ENCODE assay signal across 8 cellular contexts in genomic region chr9:127803507-127804352, GRCh38. TPM values are rescaled to one million over a fixed set of nuclear protein-coding genes. Genes with fewer than 3 reads are reported as not detected.
DNase-seq lines count a peak whose midpoint lies in the region; ATAC-seq, FAIRE-seq and TF ChIP-seq lines count a peak whose summit lies in the region.

No MANE protein-coding gene starts in this region.

- H3K36me3 ChIP-seq in OCI-LY1 (ENCODE audit: insufficient read depth, low read length) (peaks cover 31% of the 10 kb centered on the region), mammary epithelial cell (ENCODE audit: insufficient read depth, low read length) (peaks cover 2% of the 10 kb centered on the region), HepG2 (replicated peaks in 1 of 2; ENCODE audit: control insufficient read depth in 1 of 2, insufficient read depth in 2 of 2, low read length in 2 of 2) (peaks cover 8 to 24% of the 10 kb centered on the region in 2 experiments; a peak in 4 of 5 replicates), testis (ENCODE audit: low read depth, missing control alignments) (no peaks in the 10 kb centered on the region)

- TF ChIP-seq CTCF in OCI-LY1 (IDR thresholded peaks at IDR 0.05; ENCODE audit: low read length) (no peak), mammary epithelial cell (conservative IDR thresholded peaks at IDR 0.05 in 1 of 2, IDR thresholded peaks at IDR 0.05 in 1 of 2; ENCODE audit: extremely low read depth in 1 of 2, insufficient read depth in 1 of 2, low read depth in 1 of 2, low read length in 2 of 2) (no peak), HepG2 (CRISPR knock-in tag; IDR thresholded peaks at IDR 0.05) (no peak), testis (IDR thresholded peaks at IDR 0.05) (no peak)

- FAIRE-seq in HepG2 (lab: Jason Lieb, UNC), result no peak

- no peak for TF ChIP-seq EP300 in HepG2 (IDR thresholded peaks at IDR 0.05; ENCODE audit: low read depth in 2 of 2, low read length in 2 of 2)
- no peak for TF ChIP-seq EP300 in HepG2 (CRISPR knock-in tag; IDR thresholded peaks at IDR 0.05; ENCODE audit: borderline replicate concordance)

- in situ Hi-C loops in mammary epithelial cell (cut with MboI; ENCODE audit: low sequenced_read_pairs in 2 of 2) (no loop called here), HepG2 (cut with HindIII; ENCODE audit: extremely low pct_ligation_motif_present, low pct_unique_long_range_greater_than_20kb) (no loop called here)

- H3K4me2 ChIP-seq in OCI-LY1 (ENCODE audit: low read length), result peak overlapping the region; percentile 99
- H3K4me2 ChIP-seq in mammary epithelial cell (ENCODE audit: insufficient read depth, low read depth, low read length), result peak overlapping the region; percentile 88
- peak overlapping the region; percentile 97 for H3K4me2 ChIP-seq in HepG2 (ENCODE audit: low read depth, low read length)

- peak overlapping the region; percentile 100 for H3K4me3 ChIP-seq in OCI-LY1 (ENCODE audit: low read depth, low read length, poor library complexity, severe bottlenecking)
- H3K4me3 ChIP-seq in mammary epithelial cell (replicated peaks in 1 of 3; ENCODE audit: insufficient read depth in 1 of 3, low read depth in 2 of 3, low read length in 3 of 3), result peak overlapping the region; percentile 72 to 93 (median 77)
- H3K4me3 ChIP-seq in HepG2 (replicated peaks in 1 of 3; ENCODE audit: insufficient read depth in 1 of 3, low read depth in 2 of 3, low read length in 3 of 3), result peak overlapping the region; percentile 78 to 93 (median 84)
- H3K4me3 ChIP-seq in testis, result peak overlapping the region; percentile 74 to 78

- intact Hi-C loops in mammary epithelial cell (cut with micrococcal nuclease), result loop anchor here (5.0 kb wide), 3 partner anchors 49 to 114 kb away; partner anchors contain the start of genes ENG and ST6GALNAC4
- intact Hi-C loops in HepG2 (cut with micrococcal nuclease; ENCODE audit: unreplicated experiment), result loop anchor here (2.0 to 5.0 kb wide), 2 partner anchors 69 to 114 kb away; partner anchors contain the start of genes ST6GALNAC4 and TOR2A
- intact Hi-C loops in testis (cut with DNase I; ENCODE audit: low total_unique reads), result no loop called here

- DNase-seq in NCI-H146 (lab: John Stamatoyannopoulos, UW) (peak; percentile 2), NCI-H146 treated with DMSO at 0.1 percent for 48 hours (lab: John Stamatoyannopoulos, UW; ENCODE audit: unreplicated experiment) (no peak), mammary epithelial cell (peak; percentile 86), HepG2 (ENCODE audit: low spot score) (no peak), testis (no peak), COR-L47 (lab: John Stamatoyannopoulos, UW) (no peak)

- peak overlapping the region; percentile 100 for H3K9ac ChIP-seq in OCI-LY1 (ENCODE audit: low read length)
- H3K9ac ChIP-seq in mammary epithelial cell (ENCODE audit: insufficient read depth, low read length), result peak overlapping the region; percentile 100
- peak overlapping the region; percentile 90 for H3K9ac ChIP-seq in HepG2 (ENCODE audit: insufficient read depth, low read depth, low read length)

- TF ChIP-seq RAD21 in HepG2 (CRISPR knock-in tag; IDR thresholded peaks at IDR 0.05), result no peak

- dilution Hi-C loops in mammary epithelial cell (cut with HindIII; ENCODE audit: low sequenced_read_pairs), result no loop called here

- H3K79me2 ChIP-seq in OCI-LY1 (ENCODE audit: insufficient read depth, low read length), result peaks cover 8% of the 10 kb centered on the region; the same call in 1 of the 2 replicates
- H3K79me2 ChIP-seq in mammary epithelial cell (ENCODE audit: insufficient read depth, low read length), result peaks cover 42% of the 10 kb centered on the region
- H3K79me2 ChIP-seq in HepG2 (ENCODE audit: insufficient read depth, low read length), result peaks cover 15% of the 10 kb centered on the region

- ATAC-seq in HepG2 (peak; percentile 2; the same call in 2 of the 3 replicates), HG02759 (IDR thresholded peaks at IDR 0.05; ENCODE audit: unreplicated experiment) (no peak)

- H3K9me3 ChIP-seq in OCI-LY1 (ENCODE audit: low read length), result no peaks in the 10 kb centered on the region
- no peaks in the 10 kb centered on the region for H3K9me3 ChIP-seq in mammary epithelial cell (replicated peaks; ENCODE audit: insufficient read depth, low read length)
- H3K9me3 ChIP-seq in HepG2 (ENCODE audit: low read length), result no peaks in the 10 kb centered on the region
- no peaks in the 10 kb centered on the region for H3K9me3 ChIP-seq in testis

- H4K20me1 ChIP-seq in OCI-LY1 (ENCODE audit: insufficient read depth, low read length) (no peaks in the 10 kb centered on the region), mammary epithelial cell (ENCODE audit: insufficient read depth, low read length) (no peaks in the 10 kb centered on the region), HepG2 (ENCODE audit: insufficient read depth, low read length) (no peaks in the 10 kb centered on the region; the same call in 1 of the 2 replicates)

- BruUV-seq in mammary epithelial cell (replicated peaks; lab: Mats Ljungman, UMichigan) (TSS peak; percentile 92), HepG2 (replicated peaks; lab: Mats Ljungman, UMichigan) (TSS peak; percentile 62)

- CTCF ChIA-PET in mammary epithelial cell (lab: Charles Lee; ENCODE audit: low non-redundant PET) (no interaction called here), HepG2 (lab: Yijun Ruan, JAX; ENCODE audit: low intra/inter-chr PET ratio, low total read pairs) (interaction anchor here (1.7 kb wide), 1 partner anchor 22 kb away, joined by 3 read pairs; no protein-coding TSS in a partner anchor)

- POLR2A ChIA-PET in HepG2 (lab: Yijun Ruan, JAX), result interaction anchor here (0.7 to 1.2 kb wide), 5 partner anchors 11 to 118 kb away, joined by 3 to 5 read pairs (median 5); partner anchors contain the start of gene CDK9

- WGBS in mammary epithelial cell (ENCODE audit: low coverage, missing lambda C conversion rate), result 27% methylated on average over 17 of the region's 18 CpGs
- 24% methylated on average over 5 of the region's 18 CpGs for WGBS in HepG2 (ENCODE audit: low lambda C conversion rate)
- WGBS in testis, 2 donors, result 24 to 47% methylated on average over 12 to 18 of the region's 18 CpGs

- H3K9me2 ChIP-seq in OCI-LY1 (ENCODE audit: low read depth, low read length), result no peaks in the 10 kb centered on the region

- TF ChIP-seq POLR2A in HepG2 (IDR thresholded peaks at IDR 0.05; ENCODE audit: insufficient read depth in 1 of 2, low read depth in 2 of 2, low read length in 2 of 2) (no peak; a peak in 1 of 4 replicates), testis (IDR thresholded peaks at IDR 0.05) (no peak)

- H3K27ac ChIP-seq in OCI-LY1 (ENCODE audit: low read depth, low read length, poor library complexity, severe bottlenecking) (peak overlapping the region; percentile 74), mammary epithelial cell (ENCODE audit: insufficient read depth, low read depth, low read length) (peak overlapping the region; percentile 98), HepG2 (ENCODE audit: extremely low read length, insufficient read depth, low read length) (peak overlapping the region; percentile 86), testis (peak overlapping the region; percentile 65 to 90)

- peaks cover 20% of the 10 kb centered on the region for H3K4me1 ChIP-seq in OCI-LY1 (ENCODE audit: insufficient read depth, low read length, severe bottlenecking)
- peaks cover 25% of the 10 kb centered on the region for H3K4me1 ChIP-seq in mammary epithelial cell (ENCODE audit: insufficient read depth, low read length)
- H3K4me1 ChIP-seq in HepG2 (ENCODE audit: insufficient read depth, low read length), result peaks cover 36% of the 10 kb centered on the region
- H3K4me1 ChIP-seq in testis, result peaks cover 13% of the 10 kb centered on the region

- H2AFZ ChIP-seq in OCI-LY1 (ENCODE audit: low read length) (no peak overlapping the region), mammary epithelial cell (ENCODE audit: low read depth, low read length) (peak overlapping the region; percentile 72), HepG2 (ENCODE audit: low read length) (no peak overlapping the region)

- H3K27me3 ChIP-seq in OCI-LY1 (ENCODE audit: insufficient read depth, low read length) (no peaks in the 10 kb centered on the region), mammary epithelial cell (ENCODE audit: insufficient read depth, low read length) (no peaks in the 10 kb centered on the region), HepG2 (ENCODE audit: control insufficient read depth in 1 of 2, insufficient read depth in 2 of 2, low read length in 2 of 2) (no peaks in the 10 kb centered on the region; a peak in 1 of 5 replicates), testis (no peaks in the 10 kb centered on the region)

- H3F3A ChIP-seq in OCI-LY1 (ENCODE audit: insufficient read depth, low read length), result no peaks in the 10 kb centered on the region

RNA-seq across cellular contexts. Expression of gene FPGS, which starts 1.0 kb away (rescaled TPM):
- total RNA-seq in mammary epithelial cell (10 to 100 TPM; 59.5 to 85.8 TPM), HepG2 (2016; rRNA removed; fragmentation: Illumina TruSeq; extraction: Trizol) (20.3 and 35.6 TPM in 2 replicates), testis (100 to 1,000 TPM in 1 of 2 donors, 10 to 100 TPM in 1; 99.3 to 105 TPM)
- polyA plus RNA-seq in mammary epithelial cell (56.0 TPM), HepG2 (2011; rRNA removed) (36.8 and 41.3 TPM in 2 replicates), testis (ENCODE audit: insufficient read depth, low read depth, low replicate concordance) (37.9 TPM)
- 43.0 TPM for polyA minus RNA-seq in mammary epithelial cell
- 7.4 and 10.3 TPM in 2 replicates for total RNA-seq in HepG2 (2016; cell fraction: cytosol; rRNA removed; fragmentation: Illumina TruSeq; extraction: Trizol; ENCODE audit: low read depth)
- total RNA-seq in HepG2 (2016; cell fraction: insoluble cytoplasmic fraction; rRNA removed; fragmentation: Illumina TruSeq; extraction: Trizol), result 18.5 and 37.2 TPM in 2 replicates
- 18.1 and 18.9 TPM in 2 replicates for total RNA-seq in HepG2 (2016; cell fraction: membrane; rRNA removed; fragmentation: Illumina TruSeq; extraction: Trizol)
- 26.8 and 31.7 TPM in 2 replicates for total RNA-seq in HepG2 (2016; cell fraction: nucleus; rRNA removed; fragmentation: Illumina TruSeq; extraction: Trizol)
- polyA plus RNA-seq in HepG2 (2011; cell fraction: cytosol; rRNA removed), result 20.2 and 34.2 TPM in 2 replicates
- 102 and 128 TPM in 2 replicates for polyA plus RNA-seq in HepG2 (2011; cell fraction: nucleus; rRNA removed)
- 16.9 and 23.2 TPM in 2 replicates for polyA plus RNA-seq in HepG2 (2012)
- polyA plus RNA-seq in HepG2 (2016; cell fraction: cytosol; fragmentation: Illumina TruSeq; extraction: Trizol; ENCODE audit: low read depth), result 8.3 and 9.4 TPM in 2 replicates
- 21.4 and 32.6 TPM in 2 replicates for polyA plus RNA-seq in HepG2 (2016; cell fraction: insoluble cytoplasmic fraction; fragmentation: Illumina TruSeq; extraction: Trizol; ENCODE audit: low read depth)
- polyA plus RNA-seq in HepG2 (2016; cell fraction: membrane; fragmentation: Illumina TruSeq; extraction: Trizol; ENCODE audit: low read depth), result 12.8 and 13.0 TPM in 2 replicates
- polyA plus RNA-seq in HepG2 (2016; cell fraction: nucleus; fragmentation: Illumina TruSeq; extraction: Trizol; ENCODE audit: insufficient read depth, low read depth), result 68.3 and 83.1 TPM in 2 replicates
- polyA minus RNA-seq in HepG2 (2011; rRNA and poly(A)+ RNA removed; ENCODE audit: low replicate concordance), result 71.8 and 195 TPM in 2 replicates
- 13.5 and 19.9 TPM in 2 replicates for polyA minus RNA-seq in HepG2 (2011; cell fraction: cytosol; rRNA and poly(A)+ RNA removed)
- 25.4 and 26.6 TPM in 2 replicates for polyA minus RNA-seq in HepG2 (2011; cell fraction: nucleus; rRNA and poly(A)+ RNA removed)

RNA-seq across cellular contexts. Expression of gene CDK9, which starts 17.9 kb away (rescaled TPM):
- 10 to 100 TPM; 63.5 to 71.6 TPM for total RNA-seq in mammary epithelial cell
- 73.8 TPM for polyA plus RNA-seq in mammary epithelial cell
- 66.3 TPM for polyA minus RNA-seq in mammary epithelial cell
- 16.8 TPM in 2 replicates for total RNA-seq in HepG2 (2016; rRNA removed; fragmentation: Illumina TruSeq; extraction: Trizol)
- 5.3 and 6.3 TPM in 2 replicates for total RNA-seq in HepG2 (2016; cell fraction: cytosol; rRNA removed; fragmentation: Illumina TruSeq; extraction: Trizol; ENCODE audit: low read depth)
- total RNA-seq in HepG2 (2016; cell fraction: insoluble cytoplasmic fraction; rRNA removed; fragmentation: Illumina TruSeq; extraction: Trizol), result 14.3 and 15.5 TPM in 2 replicates
- total RNA-seq in HepG2 (2016; cell fraction: membrane; rRNA removed; fragmentation: Illumina TruSeq; extraction: Trizol), result 13.1 and 13.7 TPM in 2 replicates
- total RNA-seq in HepG2 (2016; cell fraction: nucleus; rRNA removed; fragmentation: Illumina TruSeq; extraction: Trizol), result 13.7 and 14.2 TPM in 2 replicates
- 21.5 and 26.1 TPM in 2 replicates for polyA plus RNA-seq in HepG2 (2011; rRNA removed)
- polyA plus RNA-seq in HepG2 (2011; cell fraction: cytosol; rRNA removed), result 16.1 and 24.8 TPM in 2 replicates
- 85.3 and 97.2 TPM in 2 replicates for polyA plus RNA-seq in HepG2 (2011; cell fraction: nucleus; rRNA removed)
- polyA plus RNA-seq in HepG2 (2012), result 18.5 and 23.5 TPM in 2 replicates
- 7.2 and 7.8 TPM in 2 replicates for polyA plus RNA-seq in HepG2 (2016; cell fraction: cytosol; fragmentation: Illumina TruSeq; extraction: Trizol; ENCODE audit: low read depth)
- 21.4 and 33.5 TPM in 2 replicates for polyA plus RNA-seq in HepG2 (2016; cell fraction: insoluble cytoplasmic fraction; fragmentation: Illumina TruSeq; extraction: Trizol; ENCODE audit: low read depth)
- 10.9 and 12.8 TPM in 2 replicates for polyA plus RNA-seq in HepG2 (2016; cell fraction: membrane; fragmentation: Illumina TruSeq; extraction: Trizol; ENCODE audit: low read depth)
- polyA plus RNA-seq in HepG2 (2016; cell fraction: nucleus; fragmentation: Illumina TruSeq; extraction: Trizol; ENCODE audit: insufficient read depth, low read depth), result 35.3 and 35.6 TPM in 2 replicates
- polyA minus RNA-seq in HepG2 (2011; rRNA and poly(A)+ RNA removed; ENCODE audit: low replicate concordance), result 47.9 and 105 TPM in 2 replicates
- 13.9 and 18.8 TPM in 2 replicates for polyA minus RNA-seq in HepG2 (2011; cell fraction: cytosol; rRNA and poly(A)+ RNA removed)
- 27.6 and 29.4 TPM in 2 replicates for polyA minus RNA-seq in HepG2 (2011; cell fraction: nucleus; rRNA and poly(A)+ RNA removed)
- 100 to 1,000 TPM; 136 to 163 TPM for total RNA-seq in testis
- polyA plus RNA-seq in testis (ENCODE audit: insufficient read depth, low read depth, low replicate concordance), result 77.1 TPM

RNA-seq across cellular contexts. Expression of gene SH2D3C, which starts 25.3 kb away (rescaled TPM):
- total RNA-seq in mammary epithelial cell (under 1 TPM; under 0.01 to 0.19 TPM), HepG2 (2016; rRNA removed; fragmentation: Illumina TruSeq; extraction: Trizol) (not detected in 2 replicates), testis (1 to 10 TPM; 6.6 to 9.6 TPM)
- polyA plus RNA-seq in mammary epithelial cell (0.08 TPM), HepG2 (2011; rRNA removed) (not detected in 2 replicates), testis (ENCODE audit: insufficient read depth, low read depth, low replicate concordance) (8.8 TPM)
- polyA minus RNA-seq in mammary epithelial cell, result not detected
- not detected in 2 replicates for total RNA-seq in HepG2 (2016; cell fraction: cytosol; rRNA removed; fragmentation: Illumina TruSeq; extraction: Trizol; ENCODE audit: low read depth)
- total RNA-seq in HepG2 (2016; cell fraction: insoluble cytoplasmic fraction; rRNA removed; fragmentation: Illumina TruSeq; extraction: Trizol), result not detected in 2 replicates
- total RNA-seq in HepG2 (2016; cell fraction: membrane; rRNA removed; fragmentation: Illumina TruSeq; extraction: Trizol), result not detected in 2 replicates
- not detected in 2 replicates for total RNA-seq in HepG2 (2016; cell fraction: nucleus; rRNA removed; fragmentation: Illumina TruSeq; extraction: Trizol)
- polyA plus RNA-seq in HepG2 (2011; cell fraction: cytosol; rRNA removed), result 0.03 TPM in 1 of 2 replicates, not detected in the other
- polyA plus RNA-seq in HepG2 (2011; cell fraction: nucleus; rRNA removed), result not detected in 2 replicates
- polyA plus RNA-seq in HepG2 (2012), result 0.19 TPM in 1 of 2 replicates, not detected in the other
- polyA plus RNA-seq in HepG2 (2016; cell fraction: cytosol; fragmentation: Illumina TruSeq; extraction: Trizol; ENCODE audit: low read depth), result not detected in 2 replicates
- not detected in 2 replicates for polyA plus RNA-seq in HepG2 (2016; cell fraction: insoluble cytoplasmic fraction; fragmentation: Illumina TruSeq; extraction: Trizol; ENCODE audit: low read depth)
- not detected in 2 replicates for polyA plus RNA-seq in HepG2 (2016; cell fraction: membrane; fragmentation: Illumina TruSeq; extraction: Trizol; ENCODE audit: low read depth)
- not detected in 2 replicates for polyA plus RNA-seq in HepG2 (2016; cell fraction: nucleus; fragmentation: Illumina TruSeq; extraction: Trizol; ENCODE audit: insufficient read depth, low read depth)
- polyA minus RNA-seq in HepG2 (2011; rRNA and poly(A)+ RNA removed; ENCODE audit: low replicate concordance), result 0.20 and 0.84 TPM in 2 replicates
- polyA minus RNA-seq in HepG2 (2011; cell fraction: cytosol; rRNA and poly(A)+ RNA removed), result not detected in 2 replicates
- not detected in 2 replicates for polyA minus RNA-seq in HepG2 (2011; cell fraction: nucleus; rRNA and poly(A)+ RNA removed)

RNA-seq across cellular contexts. Expression of gene ENG, which starts 50.7 kb away (rescaled TPM):
- 10 to 100 TPM in 1 of 2 donors, 1 to 10 TPM in 1; 4.0 to 32.2 TPM for total RNA-seq in mammary epithelial cell
- 15.1 TPM for polyA plus RNA-seq in mammary epithelial cell
- 29.8 TPM for polyA minus RNA-seq in mammary epithelial cell
- total RNA-seq in HepG2 (2016; rRNA removed; fragmentation: Illumina TruSeq; extraction: Trizol), result 0.02 TPM in 1 of 2 replicates, not detected in the other
- total RNA-seq in HepG2 (2016; cell fraction: cytosol; rRNA removed; fragmentation: Illumina TruSeq; extraction: Trizol; ENCODE audit: low read depth), result not detected in 2 replicates
- 0.07 and 0.17 TPM in 2 replicates for total RNA-seq in HepG2 (2016; cell fraction: insoluble cytoplasmic fraction; rRNA removed; fragmentation: Illumina TruSeq; extraction: Trizol)
- 0.07 and 0.22 TPM in 2 replicates for total RNA-seq in HepG2 (2016; cell fraction: membrane; rRNA removed; fragmentation: Illumina TruSeq; extraction: Trizol)
- total RNA-seq in HepG2 (2016; cell fraction: nucleus; rRNA removed; fragmentation: Illumina TruSeq; extraction: Trizol), result 0.25 TPM in 1 of 2 replicates, not detected in the other
- 1.1 and 1.4 TPM in 2 replicates for polyA plus RNA-seq in HepG2 (2011; rRNA removed)
- polyA plus RNA-seq in HepG2 (2011; cell fraction: cytosol; rRNA removed), result 0.82 and 1.1 TPM in 2 replicates
- 2.1 and 2.3 TPM in 2 replicates for polyA plus RNA-seq in HepG2 (2011; cell fraction: nucleus; rRNA removed)
- polyA plus RNA-seq in HepG2 (2012), result 1.4 and 1.5 TPM in 2 replicates
- not detected in 2 replicates for polyA plus RNA-seq in HepG2 (2016; cell fraction: cytosol; fragmentation: Illumina TruSeq; extraction: Trizol; ENCODE audit: low read depth)
- 0.08 TPM in 1 of 2 replicates, not detected in the other for polyA plus RNA-seq in HepG2 (2016; cell fraction: insoluble cytoplasmic fraction; fragmentation: Illumina TruSeq; extraction: Trizol; ENCODE audit: low read depth)
- 0.06 and 0.13 TPM in 2 replicates for polyA plus RNA-seq in HepG2 (2016; cell fraction: membrane; fragmentation: Illumina TruSeq; extraction: Trizol; ENCODE audit: low read depth)
- polyA plus RNA-seq in HepG2 (2016; cell fraction: nucleus; fragmentation: Illumina TruSeq; extraction: Trizol; ENCODE audit: insufficient read depth, low read depth), result 0.20 and 0.22 TPM in 2 replicates
- polyA minus RNA-seq in HepG2 (2011; rRNA and poly(A)+ RNA removed; ENCODE audit: low replicate concordance), result 1.2 and 26.5 TPM in 2 replicates
- 0.30 and 0.62 TPM in 2 replicates for polyA minus RNA-seq in HepG2 (2011; cell fraction: cytosol; rRNA and poly(A)+ RNA removed)
- 0.75 and 0.90 TPM in 2 replicates for polyA minus RNA-seq in HepG2 (2011; cell fraction: nucleus; rRNA and poly(A)+ RNA removed)
- total RNA-seq in testis, result 100 to 1,000 TPM; 132 to 214 TPM
- polyA plus RNA-seq in testis (ENCODE audit: insufficient read depth, low read depth, low replicate concordance), result 144 TPM

Comparison
In these comparisons a context has a peak if more than half of its experiments do, and no peak if none do; other contexts are left out.
1. DNase-seq: peak in NCI-H146 (single experiment) and mammary epithelial cell (single experiment); none in NCI-H146 treated with DMSO at 0.1 percent for 48 hours (single experiment), HepG2 (single experiment), testis (single experiment) and COR-L47 (single experiment).
2. Peak in every context shown above with its lines, with median percentiles within 50 percentile points of each other: H3K27ac ChIP-seq, H3K4me2 ChIP-seq, H3K4me3 ChIP-seq and H3K9ac ChIP-seq.